Comparison of ENCODE assay signal across 8 cellular contexts in the genomic region with DNA sequence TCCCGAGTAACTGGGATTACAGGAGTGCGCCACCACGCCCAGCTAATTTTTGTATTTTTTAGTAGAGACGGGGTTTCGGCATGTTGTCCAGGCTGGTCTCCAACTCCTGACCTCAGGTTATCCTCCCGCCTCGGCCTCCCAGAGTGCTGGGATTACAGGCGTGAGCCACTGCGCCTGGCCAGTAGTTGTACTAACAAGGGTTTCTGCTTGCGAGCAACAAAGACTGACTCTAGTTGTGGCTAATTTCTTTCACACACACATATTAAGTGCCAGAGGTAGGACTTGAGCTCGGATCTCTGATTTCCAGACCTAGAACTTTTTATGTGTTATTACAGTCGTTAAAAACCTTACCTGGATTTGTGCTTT. TPM values are rescaled to one million over a fixed set of nuclear protein-coding genes. Genes with fewer than 3 reads are reported as not detected.
DNase-seq lines count a peak whose midpoint lies in the region; TF ChIP-seq lines count a peak whose summit lies in the region.

No MANE protein-coding gene starts in this region.

- in situ Hi-C loops in G401 (cut with HindIII; ENCODE audit: low sequenced_read_pairs): no loop called here

- DNase-seq in AG04449 (ENCODE audit: low read depth, low spot score) (no peak), colonic mucosa (no peak), G401 (ENCODE audit: low spot score) (no peak), NCI-H2196 treated with DMSO at 0.1 percent for 48 hours (lab: John Stamatoyannopoulos, UW; ENCODE audit: unreplicated experiment) (no peak), NK-92 (lab: John Stamatoyannopoulos, UW; ENCODE audit: unreplicated experiment) (no peak)
- DNase-seq in Jurkat, Clone E6-1 (ENCODE audit: low read depth, low spot score): no peak
- DNase-seq in stimulated activated CD4-positive, alpha-beta T cell treated with anti-CD3 and anti-CD28 coated beads, Interleukin-1b, Interleukin-23, amount 100 ng/mL, for 48 hours: no peak

- H3K4me3 ChIP-seq in AG04449 (ENCODE audit: low read depth, low read length): peak overlapping the region; percentile 84
- peak overlapping the region; percentile 82 for H3K4me3 ChIP-seq in Jurkat, Clone E6-1 (ENCODE audit: low read length)
- H3K4me3 ChIP-seq in colonic mucosa: peak overlapping the region; percentile 94
- H3K4me3 ChIP-seq in mucosa of stomach (ENCODE audit: low read length): peak overlapping the region; percentile 83

- H3K36me3 ChIP-seq in colonic mucosa (no peaks in the 10 kb centered on the region), mucosa of stomach (ENCODE audit: control insufficient read depth, insufficient read depth, low read length) (no peaks in the 10 kb centered on the region)

- H3K9me3 ChIP-seq in colonic mucosa (no peaks in the 10 kb centered on the region), mucosa of stomach (ENCODE audit: control insufficient read depth, low read length) (no peaks in the 10 kb centered on the region)

- CTCF ChIA-PET in AG04449 (lab: Yijun Ruan, JAX): interaction anchor here (0.6 to 3.8 kb wide), 3 partner anchors 13 to 426 kb away, joined by 3 to 13 read pairs (median 4); no protein-coding TSS in a partner anchor

- POLR2A ChIA-PET in AG04449 (lab: Yijun Ruan, JAX): interaction anchor here (0.5 to 1.3 kb wide), 2 partner anchors 10 to 275 kb away, joined by 3 to 4 read pairs; no protein-coding TSS in a partner anchor

- intact Hi-C loops in colonic mucosa (cut with DNase I): no loop called here

- H3K9ac ChIP-seq in colonic mucosa (ENCODE audit: low read depth in 2 of 2, low read length in 2 of 2) (peak overlapping the region; percentile 74 to 81), mucosa of stomach (ENCODE audit: low read length) (peak overlapping the region; percentile 79)

- H3K4me1 ChIP-seq in colonic mucosa: peaks cover 13% of the 10 kb centered on the region
- H3K4me1 ChIP-seq in mucosa of stomach (ENCODE audit: control insufficient read depth, insufficient read depth, low read length): peaks cover 20% of the 10 kb centered on the region

- H3K27me3 ChIP-seq in colonic mucosa (no peaks in the 10 kb centered on the region), mucosa of stomach (ENCODE audit: control insufficient read depth, insufficient read depth, low read length) (no peaks in the 10 kb centered on the region)

- TF ChIP-seq CTCF in AG04449 (IDR thresholded peaks at IDR 0.05; ENCODE audit: insufficient read depth, low read length, missing control alignments) (no peak), colonic mucosa (IDR thresholded peaks at IDR 0.05) (no peak)

- H3K27ac ChIP-seq in colonic mucosa: peak overlapping the region; percentile 81

RNA-seq across cellular contexts. Expression of a gene that starts 0.6 kb away (rescaled TPM):
- polyA plus RNA-seq in Jurkat, Clone E6-1 (2012; ENCODE audit: insufficient read depth, insufficient read length): 27.1 TPM
- 100 to 1,000 TPM in 1 of 2 donors, 10 to 100 TPM in 1; 65.5 to 109 TPM for total RNA-seq in colonic mucosa
- total RNA-seq in G401 (2014; rRNA removed; shearing (Covaris generic)): 15.4 and 22.1 TPM in 2 replicates
